34 cellular contexts compared by ENCODE assay signal in genomic region chr5:170481839-170482238, GRCh38. TPM values are rescaled to one million over a fixed set of nuclear protein-coding genes. Genes with fewer than 3 reads are reported as not detected.
"Had no signal": no experiment of that assay in that cellular context is flagged by ENCODE, and none has a peak within 500 bp of the region (broad histone marks: within the 10 kb centered on the region; RNA-seq: fewer than 3 reads in every experiment).

No MANE protein-coding gene starts in this region.

- H3K4me3 ChIP-seq: SJCRH30, SK-N-MC had no signal

- H3K9me3 ChIP-seq: SJCRH30 had no signal

- H3K27ac Mint-ChIP-seq: activated CD4-positive, alpha-beta memory T cell treated with anti-CD3 and anti-CD28 coated beads, Interleukin-2, amount 10 ng/mL, durations not matched to agents 7 days and 5 days; activated CD8-positive, alpha-beta memory T cell treated with anti-CD3 and anti-CD28 coated beads, Interleukin-2, amount 10 ng/mL, durations not matched to agents 7 days and 5 days; activated naive CD4-positive, alpha-beta T cell treated with anti-CD3 and anti-CD28 coated beads, Interleukin-2, amount 10 ng/mL, durations not matched to agents 7 days and 5 days; activated naive CD8-positive, alpha-beta T cell had no signal

- H3K27me3 ChIP-seq: brain microvascular endothelial cell, SJCRH30 had no signal

- ATAC-seq: activated CD8-positive, alpha-beta memory T cell treated with anti-CD3 and anti-CD28 coated beads, Interleukin-2, amount 10 ng/mL, durations not matched to agents 7 days and 5 days had no signal

- FAIRE-seq: TTC549 had no signal

- H3K36me3 ChIP-seq: brain microvascular endothelial cell, SJCRH30, WERI-Rb-1 had no signal

- DNase-seq: activated CD4-positive, alpha-beta memory T cell treated with anti-CD3 and anti-CD28 coated beads, Interleukin-2, amount 10 ng/mL, durations not matched to agents 7 days and 5 days; activated CD4-positive, alpha-beta T cell treated with anti-CD3 and anti-CD28 coated beads for 1 hour; activated CD4-positive, alpha-beta T cell treated with anti-CD3 and anti-CD28 coated beads for 48 hours; activated CD4-positive, CD25-positive, alpha-beta regulatory T cell; activated CD8-positive, alpha-beta memory T cell treated with anti-CD3 and anti-CD28 coated beads, Interleukin-2, amount 50 U/mL, for 48 hours; activated effector memory CD4-positive, alpha-beta T cell treated with Interleukin-2 at 50 U/mL for 16 hours; activated naive CD4-positive, alpha-beta T cell treated with anti-CD3 and anti-CD28 coated beads, Interleukin-2, amount 10 ng/mL, durations not matched to agents 7 days and 5 days; activated T-cell treated with anti-CD3 and anti-CD28 coated beads, Interleukin-2, amount 50 U/mL, for 48 hours; amniotic stem cell; aorta; brain microvascular endothelial cell; central memory CD4-positive, alpha-beta T cell; NCI-H1092 treated with DMSO at 0.1 percent for 48 hours; NCI-H1417; NCI-H146; NCI-H187; NCI-H2029 treated with DMSO at 0.1 percent for 48 hours; NCI-H2107; NCI-H2171; NCI-H510A; NCI-H526; NCI-H748 treated with DMSO at 0.1 percent for 48 hours; NK-92 treated with Interleukin-12 subunit alpha and Interleukin-12 subunit beta, amount 100 ng/mL, for 24 hours; Right ventricle myocardium superior; SJCRH30; T1000; WERI-Rb-1 had no signal

- H3K27ac ChIP-seq: brain microvascular endothelial cell, SJCRH30, SK-N-MC, WERI-Rb-1 had no signal

- H3K36me3 Mint-ChIP-seq: activated CD8-positive, alpha-beta memory T cell treated with anti-CD3 and anti-CD28 coated beads, Interleukin-2, amount 10 ng/mL, durations not matched to agents 7 days and 5 days; activated naive CD4-positive, alpha-beta T cell treated with anti-CD3 and anti-CD28 coated beads, Interleukin-2, amount 10 ng/mL, durations not matched to agents 7 days and 5 days; activated naive CD8-positive, alpha-beta T cell had no signal

- H3K4me3 Mint-ChIP-seq: activated CD4-positive, alpha-beta memory T cell treated with anti-CD3 and anti-CD28 coated beads, Interleukin-2, amount 10 ng/mL, durations not matched to agents 7 days and 5 days; activated CD8-positive, alpha-beta memory T cell treated with anti-CD3 and anti-CD28 coated beads, Interleukin-2, amount 10 ng/mL, durations not matched to agents 7 days and 5 days; activated naive CD4-positive, alpha-beta T cell treated with anti-CD3 and anti-CD28 coated beads, Interleukin-2, amount 10 ng/mL, durations not matched to agents 7 days and 5 days; activated naive CD8-positive, alpha-beta T cell had no signal

- H3K9me3 Mint-ChIP-seq: activated CD4-positive, alpha-beta memory T cell treated with anti-CD3 and anti-CD28 coated beads, Interleukin-2, amount 10 ng/mL, durations not matched to agents 7 days and 5 days; activated naive CD4-positive, alpha-beta T cell treated with anti-CD3 and anti-CD28 coated beads, Interleukin-2, amount 10 ng/mL, durations not matched to agents 7 days and 5 days had no signal

- H3K4me1 Mint-ChIP-seq: activated CD4-positive, alpha-beta memory T cell treated with anti-CD3 and anti-CD28 coated beads, Interleukin-2, amount 10 ng/mL, durations not matched to agents 7 days and 5 days; activated CD8-positive, alpha-beta memory T cell treated with anti-CD3 and anti-CD28 coated beads, Interleukin-2, amount 10 ng/mL, durations not matched to agents 7 days and 5 days; activated naive CD4-positive, alpha-beta T cell treated with anti-CD3 and anti-CD28 coated beads, Interleukin-2, amount 10 ng/mL, durations not matched to agents 7 days and 5 days had no signal

- H3K4me1 ChIP-seq: SJCRH30 had no signal

- H3K27me3 Mint-ChIP-seq: activated naive CD8-positive, alpha-beta T cell had no signal

RNA-seq across cellular contexts. Expression of gene KCNIP1, which starts 22.0 kb away (rescaled TPM):
- total RNA-seq: activated CD4-positive, alpha-beta memory T cell treated with anti-CD3 and anti-CD28 coated beads, Interleukin-2, amount 10 ng/mL, durations not matched to agents 7 days and 5 days; activated CD8-positive, alpha-beta memory T cell treated with anti-CD3 and anti-CD28 coated beads, Interleukin-2, amount 10 ng/mL, durations not matched to agents 7 days and 5 days; OCI-LY7; Right ventricle myocardium superior; T-helper 1 cell treated with Interleukin-12 subunit alpha and Interleukin-12 subunit beta and Interleukin-4 antibody, amounts not matched to agents 30 ng/mL and 1 ng/mL, for 36 hours; T-helper 2 cell treated with Interferon-gamma antibody and Interleukin-4, amounts not matched to agents 100 ng/mL and 5 ng/mL, for 36 hours had no signal
- polyA plus RNA-seq: aorta had no signal
